ENCODE assay signal across 1 cellular context in genomic region chr14:102509744-102510615, GRCh38.
TF ChIP-seq lines count a peak whose summit lies in the region.

TSS of gene ANKRD9 (minus strand) at chr14:102509776. CDS start at chr14:102507889, 1,887 bp downstream.

TF ChIP-seq in HepG2, 621 proteins besides CTCF, POLR2A, EP300 and RAD21 (continued from another document):
- TF ChIP-seq BRF2 (CRISPR knock-in tag; IDR thresholded peaks at IDR 0.05) (no peak), ZNF124 (CRISPR knock-in tag; IDR thresholded peaks at IDR 0.05) (peak; percentile 46; the same call in 1 of the 2 replicates), ZBTB26 (CRISPR knock-in tag; IDR thresholded peaks at IDR 0.05; ENCODE audit: borderline replicate concordance) (no peak), IRF2 (CRISPR knock-in tag; IDR thresholded peaks at IDR 0.05) (peak; percentile 39; the same call in 1 of the 2 replicates), ZFX (CRISPR knock-in tag; IDR thresholded peaks at IDR 0.05; ENCODE audit: low read depth) (no peak), ZNF614 (CRISPR knock-in tag; IDR thresholded peaks at IDR 0.05; ENCODE audit: borderline replicate concordance) (no peak), ZNF747 (CRISPR knock-in tag; IDR thresholded peaks at IDR 0.05; ENCODE audit: borderline replicate concordance) (no peak), ZBTB2 (CRISPR knock-in tag; IDR thresholded peaks at IDR 0.05; ENCODE audit: low read depth) (peak; percentile 78; the same call in 1 of the 2 replicates), PHF21A (CRISPR knock-in tag; IDR thresholded peaks at IDR 0.05) (0 out of 2 replicates have a peak, but pooled peaks have one; percentile 8), HOXA3 (CRISPR knock-in tag; IDR thresholded peaks at IDR 0.05) (peak; percentile 24; the same call in 1 of the 2 replicates), ZNF17 (CRISPR knock-in tag; IDR thresholded peaks at IDR 0.05) (no peak), SRSF1 (optimal IDR thresholded peaks at IDR 0.05; ENCODE audit: low read depth, low read length) (peak; percentile 0), NR2C2 (CRISPR knock-in tag; IDR thresholded peaks at IDR 0.05; ENCODE audit: borderline replicate concordance) (no peak), YEATS4 (CRISPR knock-in tag; IDR thresholded peaks at IDR 0.05; ENCODE audit: borderline replicate concordance) (peak; percentile 21; the same call in 1 of the 2 replicates), RXRA (CRISPR knock-in tag; IDR thresholded peaks at IDR 0.05) (peak; percentile 81), ZNF83 (CRISPR knock-in tag; IDR thresholded peaks at IDR 0.05; ENCODE audit: borderline replicate concordance) (no peak), FOXK2 (IDR thresholded peaks at IDR 0.05) (no peak)
- TF ChIP-seq, protein P1, sequence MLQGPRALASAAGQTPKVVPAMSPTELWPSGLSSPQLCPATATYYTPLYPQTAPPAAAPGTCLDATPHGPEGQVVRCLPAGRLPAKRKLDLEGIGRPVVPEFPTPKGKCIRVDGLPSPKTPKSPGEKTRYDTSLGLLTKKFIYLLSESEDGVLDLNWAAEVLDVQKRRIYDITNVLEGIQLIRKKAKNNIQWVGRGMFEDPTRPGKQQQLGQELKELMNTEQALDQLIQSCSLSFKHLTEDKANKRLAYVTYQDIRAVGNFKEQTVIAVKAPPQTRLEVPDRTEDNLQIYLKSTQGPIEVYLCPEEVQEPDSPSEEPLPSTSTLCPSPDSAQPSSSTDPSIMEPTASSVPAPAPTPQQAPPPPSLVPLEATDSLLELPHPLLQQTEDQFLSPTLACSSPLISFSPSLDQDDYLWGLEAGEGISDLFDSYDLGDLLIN (CRISPR knock-in tag; IDR thresholded peaks at IDR 0.05; ENCODE audit: borderline replicate concordance), result no peak
- TF ChIP-seq, protein P2, sequence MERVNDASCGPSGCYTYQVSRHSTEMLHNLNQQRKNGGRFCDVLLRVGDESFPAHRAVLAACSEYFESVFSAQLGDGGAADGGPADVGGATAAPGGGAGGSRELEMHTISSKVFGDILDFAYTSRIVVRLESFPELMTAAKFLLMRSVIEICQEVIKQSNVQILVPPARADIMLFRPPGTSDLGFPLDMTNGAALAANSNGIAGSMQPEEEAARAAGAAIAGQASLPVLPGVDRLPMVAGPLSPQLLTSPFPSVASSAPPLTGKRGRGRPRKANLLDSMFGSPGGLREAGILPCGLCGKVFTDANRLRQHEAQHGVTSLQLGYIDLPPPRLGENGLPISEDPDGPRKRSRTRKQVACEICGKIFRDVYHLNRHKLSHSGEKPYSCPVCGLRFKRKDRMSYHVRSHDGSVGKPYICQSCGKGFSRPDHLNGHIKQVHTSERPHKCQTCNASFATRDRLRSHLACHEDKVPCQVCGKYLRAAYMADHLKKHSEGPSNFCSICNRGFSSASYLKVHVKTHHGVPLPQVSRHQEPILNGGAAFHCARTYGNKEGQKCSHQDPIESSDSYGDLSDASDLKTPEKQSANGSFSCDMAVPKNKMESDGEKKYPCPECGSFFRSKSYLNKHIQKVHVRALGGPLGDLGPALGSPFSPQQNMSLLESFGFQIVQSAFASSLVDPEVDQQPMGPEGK (CRISPR knock-in tag; IDR thresholded peaks at IDR 0.05), result peak; percentile 58; the same call in 1 of the 2 replicates
- TF ChIP-seq, protein P3, sequence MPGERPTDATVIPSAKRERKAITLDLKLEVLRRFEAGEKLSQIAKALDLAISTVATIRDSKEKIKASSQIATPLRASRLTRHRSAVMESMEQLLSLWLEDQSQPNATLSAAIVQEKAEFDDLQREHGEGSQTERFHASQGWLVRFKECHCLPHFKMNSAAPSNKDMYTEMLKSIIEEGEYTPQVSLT (CRISPR knock-in tag; IDR thresholded peaks at IDR 0.05; ENCODE audit: borderline replicate concordance, low read depth), result no peak
TF ChIP-seq in HepG2: peak in this region for 125.
